Comparison of ENCODE assay signal across 8 cellular contexts in the genomic region with DNA sequence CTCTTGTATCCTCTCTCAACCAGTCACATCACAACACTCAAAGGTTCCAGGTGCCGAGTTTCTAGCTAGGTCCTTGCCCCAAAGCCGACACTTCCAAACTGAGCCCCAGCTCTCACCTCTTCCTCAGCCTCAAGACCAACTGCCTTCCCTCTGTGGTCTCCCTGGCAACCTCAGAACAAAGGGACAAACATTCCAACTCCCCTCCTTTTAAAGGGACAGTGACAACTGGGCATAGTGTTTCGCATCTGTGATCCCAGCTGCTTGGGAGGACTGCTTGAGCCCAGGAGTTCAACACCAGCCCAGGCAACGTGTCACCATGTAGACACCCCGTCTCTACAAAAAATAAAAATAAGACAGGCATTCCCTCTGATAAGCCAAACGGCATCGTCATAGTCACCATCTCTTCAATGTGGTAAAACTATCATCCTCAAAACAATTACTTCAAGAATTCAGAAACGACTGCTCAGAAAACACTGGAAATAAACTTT. TPM values are rescaled to one million over a fixed set of nuclear protein-coding genes. Genes with fewer than 3 reads are reported as not detected.
DNase-seq lines count a peak whose midpoint lies in the region; ATAC-seq, FAIRE-seq and TF ChIP-seq lines count a peak whose summit lies in the region.

No MANE protein-coding gene starts in this region.

- H3K4me3 Mint-ChIP-seq in CD14-positive monocyte (no peak overlapping the region), astrocyte (ENCODE audit: unreplicated experiment) (no peak overlapping the region)
- no peak overlapping the region for H3K4me3 Mint-ChIP-seq in stimulated activated memory B cell treated with anti-CD40 and anti-IgM and Interleukin-4, amounts not matched to agents 10 μg/mL and 1 μg/mL and 100 μg/mL, for 72 hours

- H3K27me3 Mint-ChIP-seq in CD14-positive monocyte (ENCODE audit: low read depth in 3 of 3), result peaks cover 0 to 4% (median 0%) of the 10 kb centered on the region in 3 donors
- H3K27me3 Mint-ChIP-seq in astrocyte (ENCODE audit: low read depth, unreplicated experiment), result no peaks in the 10 kb centered on the region
- H3K27me3 Mint-ChIP-seq in stimulated activated memory B cell treated with anti-CD40 and anti-IgM and Interleukin-4, amounts not matched to agents 10 μg/mL and 1 μg/mL and 100 μg/mL, for 72 hours, result no peaks in the 10 kb centered on the region

- H3K27ac Mint-ChIP-seq in CD14-positive monocyte, result peak overlapping the region; percentile 40 to 80 (median 72)
- H3K27ac Mint-ChIP-seq in astrocyte (ENCODE audit: unreplicated experiment), result peak overlapping the region; percentile 35
- H3K27ac Mint-ChIP-seq in stimulated activated memory B cell treated with anti-CD40 and anti-IgM and Interleukin-4, amounts not matched to agents 10 μg/mL and 1 μg/mL and 100 μg/mL, for 72 hours, result no peak overlapping the region

- 43 to 58% (median 54%) methylated on average over 8 of the region's 8 CpGs for WGBS in spleen, 5 donors

- H3K9me3 ChIP-seq in astrocyte (ENCODE audit: insufficient read depth, low read depth, low read length) (no peaks in the 10 kb centered on the region), spleen (no peaks in the 10 kb centered on the region)

- H3K79me2 ChIP-seq in astrocyte (ENCODE audit: insufficient read depth, low read length), result peaks cover 100% of the 10 kb centered on the region

- H3K4me3 ChIP-seq in astrocyte (ENCODE audit: insufficient read depth, low read depth, low read length) (no peak overlapping the region), spleen (peak overlapping the region in 2 of 8 donors; percentile 1 to 18)

- peaks cover 100% of the 10 kb centered on the region for H4K20me1 ChIP-seq in astrocyte (ENCODE audit: insufficient read depth, low read length)

- TF ChIP-seq CTCF in CD14-positive monocyte (IDR thresholded peaks at IDR 0.05) (no peak), astrocyte (IDR thresholded peaks at IDR 0.05; ENCODE audit: insufficient read depth, low read depth, low read length) (no peak), spleen (IDR thresholded peaks at IDR 0.05 in 8 of 11, conservative IDR thresholded peaks at IDR 0.05 in 3 of 11) (no peak)

- in situ Hi-C loops in KBM-7 (cut with MboI; ENCODE audit: low pct_unique_long_range_greater_than_20kb, low sequenced_read_pairs), result no loop called here

- H3K4me1 ChIP-seq in astrocyte (ENCODE audit: insufficient read depth, low read length) (peaks cover 8% of the 10 kb centered on the region), spleen (peaks cover 62 to 93% (median 79%) of the 10 kb centered on the region in 6 donors)

- no peak overlapping the region for H2AFZ ChIP-seq in astrocyte (ENCODE audit: low read depth, low read length)

- no peaks in the 10 kb centered on the region for H3K9me3 Mint-ChIP-seq in CD14-positive monocyte
- H3K9me3 Mint-ChIP-seq in astrocyte (ENCODE audit: unreplicated experiment), result no peaks in the 10 kb centered on the region
- no peaks in the 10 kb centered on the region for H3K9me3 Mint-ChIP-seq in stimulated activated memory B cell treated with anti-CD40 and anti-IgM and Interleukin-4, amounts not matched to agents 10 μg/mL and 1 μg/mL and 100 μg/mL, for 72 hours

- peak overlapping the region; percentile 2 for H3K9ac ChIP-seq in astrocyte (ENCODE audit: low read length)

- intact Hi-C loops in CD14-positive monocyte (cut with micrococcal nuclease) (no loop called here), spleen (cut with DNase I; ENCODE audit: low total_unique reads) (no loop called here)

- H3K4me2 ChIP-seq in astrocyte (ENCODE audit: low read length), result peak overlapping the region; percentile 11

- TF ChIP-seq POLR2A in spleen (IDR thresholded peaks at IDR 0.05), result no peak

- H3K36me3 ChIP-seq in astrocyte (ENCODE audit: insufficient read depth, low read length) (peaks cover 22% of the 10 kb centered on the region), spleen (peaks cover 4 to 45% (median 39%) of the 10 kb centered on the region in 6 donors)

- ATAC-seq in stimulated activated memory B cell treated with anti-CD40 and anti-IgM and Interleukin-4, amounts not matched to agents 10 μg/mL and 1 μg/mL and 100 μg/mL, for 72 hours, result no peak

- H3K4me1 Mint-ChIP-seq in CD14-positive monocyte (peaks cover 45% of the 10 kb centered on the region), astrocyte (ENCODE audit: low read depth, unreplicated experiment) (peaks cover 40% of the 10 kb centered on the region)
- H3K4me1 Mint-ChIP-seq in stimulated activated memory B cell treated with anti-CD40 and anti-IgM and Interleukin-4, amounts not matched to agents 10 μg/mL and 1 μg/mL and 100 μg/mL, for 72 hours, result peaks cover 63% of the 10 kb centered on the region

- H3K27me3 ChIP-seq in astrocyte (ENCODE audit: insufficient read depth, low read length) (no peaks in the 10 kb centered on the region), spleen (replicated peaks in 1 of 7) (no peaks in the 10 kb centered on the region)

- FAIRE-seq in astrocyte (lab: Jason Lieb, UNC), result no peak
- FAIRE-seq in urothelium cell line (lab: Jason Lieb, UNC), result no peak

- H3K27ac ChIP-seq in astrocyte (ENCODE audit: low read depth, low read length) (peak overlapping the region; percentile 35), spleen (peak overlapping the region in 1 of 8 donors; percentile 18)

- DNase-seq in CD14-positive monocyte (ENCODE audit: low spot score) (no peak), KBM-7 (peak; percentile 77), astrocyte (ENCODE audit: low read depth) (peak; percentile 39), iris pigment epithelial cell (ENCODE audit: low read depth) (peak; percentile 27), urothelium cell line (ENCODE audit: low spot score) (peak; percentile 45), HCEC 1CT (no peak), spleen (no peak)

- H3K36me3 Mint-ChIP-seq in CD14-positive monocyte (peaks cover 32 to 44% of the 10 kb centered on the region in 2 donors), astrocyte (ENCODE audit: low read depth, unreplicated experiment) (no peaks in the 10 kb centered on the region)
- H3K36me3 Mint-ChIP-seq in stimulated activated memory B cell treated with anti-CD40 and anti-IgM and Interleukin-4, amounts not matched to agents 10 μg/mL and 1 μg/mL and 100 μg/mL, for 72 hours, result peaks cover 25% of the 10 kb centered on the region

RNA-seq across cellular contexts. Expression of gene DIDO1, which starts 11.3 kb away (rescaled TPM):
- polyA plus RNA-seq in CD14-positive monocyte (10 to 100 TPM in 1 of 2 donors, 1 to 10 TPM in 1; 8.5 to 12.9 TPM), spleen (10 to 100 TPM; 17.4 to 23.2 (median 17.8) TPM)
- total RNA-seq in astrocyte (39.0 and 39.2 TPM in 2 replicates), spleen (10 to 100 TPM; 61.2 to 79.6 (median 76.0) TPM)

RNA-seq across cellular contexts. Expression of gene GID8, which starts 22.9 kb away (rescaled TPM):
- polyA plus RNA-seq in CD14-positive monocyte (10 to 100 TPM; 12.4 to 12.7 TPM), spleen (10 to 100 TPM in 2 of 3 donors, 1 to 10 TPM in 1; 9.7 to 12.9 (median 12.0) TPM)
- total RNA-seq in astrocyte (37.1 and 37.3 TPM in 2 replicates), spleen (10 to 100 TPM; 26.5 to 33.3 (median 29.6) TPM)

RNA-seq across cellular contexts. Expression of gene SLC17A9, which starts 37.5 kb away (rescaled TPM):
- polyA plus RNA-seq in CD14-positive monocyte, result under 1 TPM; 0.81 to 0.82 TPM
- total RNA-seq in astrocyte, result 11.6 and 12.4 TPM in 2 replicates
- 10 to 100 TPM; 18.8 to 41.9 (median 31.4) TPM for total RNA-seq in spleen
- polyA plus RNA-seq in spleen, result 10 to 100 TPM; 34.4 to 95.3 (median 41.5) TPM

RNA-seq across cellular contexts. Expression of gene TCFL5, which starts 53.4 kb away (rescaled TPM):
- polyA plus RNA-seq in CD14-positive monocyte, result under 1 TPM; 0.38 to 0.89 TPM
- 11.0 and 13.5 TPM in 2 replicates for total RNA-seq in astrocyte
- 1 to 10 TPM; 4.1 to 8.8 (median 6.8) TPM for total RNA-seq in spleen
- 1 to 10 TPM; 4.5 to 6.3 (median 5.3) TPM for polyA plus RNA-seq in spleen

Comparison
In these comparisons a context has a peak if more than half of its experiments do, and no peak if none do; other contexts are left out.
1. DNase-seq: peak in KBM-7 (single experiment), astrocyte (single experiment), iris pigment epithelial cell (single experiment) and urothelium cell line (single experiment); none in CD14-positive monocyte (single experiment), HCEC 1CT (single experiment) and spleen (single experiment).